Comparison of ENCODE assay signal across 11 cellular contexts in genomic region chr5:78405820-78406750, GRCh38.
DNase-seq lines count a peak whose midpoint lies in the region; ATAC-seq and FAIRE-seq lines count a peak whose summit lies in the region.
"Had no signal": no experiment of that assay in that cellular context is flagged by ENCODE, and none has a peak within 500 bp of the region (broad histone marks: within the 10 kb centered on the region; RNA-seq: fewer than 3 reads in every experiment).

No MANE protein-coding gene starts in this region.

- FAIRE-seq in HTR-8/SVneo (lab: Jason Lieb, UNC) (no peak), endometrium (lab: Jason Lieb, UNC) (peak; percentile 86)

- no peak overlapping the region for H3K4me3 Mint-ChIP-seq in activated T-cell treated with anti-CD3 and anti-CD28 coated beads, Interleukin-2, amount 50 U/mL, for 24 hours
- no peak overlapping the region for H3K4me3 Mint-ChIP-seq in stimulated activated memory B cell treated with anti-CD40 and anti-IgM and Interleukin-4, amounts not matched to agents 10 μg/mL and 1 μg/mL and 100 μg/mL, for 72 hours
- H3K4me3 Mint-ChIP-seq: activated naive CD8-positive, alpha-beta T cell had no signal

- DNase-seq in activated T-cell treated with anti-CD3 and anti-CD28 coated beads, Interleukin-2, amount 50 U/mL, for 24 hours: no peak
- no peak for DNase-seq in activated T-cell treated with anti-CD3 and anti-CD28 coated beads, Interleukin-2, amount 50 U/mL, for 48 hours
- DNase-seq in HTR-8/SVneo (ENCODE audit: insufficient read length, low spot score): peak; percentile 21
- DNase-seq in T-helper 9 cell: no peak
- DNase-seq in NCI-H1436 (lab: John Stamatoyannopoulos, UW): no peak
- DNase-seq in stimulated activated CD4-positive, alpha-beta T cell treated with anti-CD3 and anti-CD28 coated beads, Interleukin-4, amount 100 ng/mL, for 1 hour: no peak
- DNase-seq: NCI-H1048, retina had no signal

- H3K27ac Mint-ChIP-seq in activated T-cell treated with anti-CD3 and anti-CD28 coated beads, Interleukin-2, amount 50 U/mL, for 24 hours: peak overlapping the region; percentile 78
- H3K27ac Mint-ChIP-seq in stimulated activated memory B cell treated with anti-CD40 and anti-IgM and Interleukin-4, amounts not matched to agents 10 μg/mL and 1 μg/mL and 100 μg/mL, for 72 hours: peak overlapping the region; percentile 66

- H3K9me3 Mint-ChIP-seq in activated T-cell treated with anti-CD3 and anti-CD28 coated beads, Interleukin-2, amount 50 U/mL, for 24 hours: no peaks in the 10 kb centered on the region
- H3K9me3 Mint-ChIP-seq in stimulated activated memory B cell treated with anti-CD40 and anti-IgM and Interleukin-4, amounts not matched to agents 10 μg/mL and 1 μg/mL and 100 μg/mL, for 72 hours: no peaks in the 10 kb centered on the region

- H3K36me3 Mint-ChIP-seq in activated T-cell treated with anti-CD3 and anti-CD28 coated beads, Interleukin-2, amount 50 U/mL, for 24 hours (ENCODE audit: low read depth): peaks cover 18% of the 10 kb centered on the region
- peaks cover 32% of the 10 kb centered on the region for H3K36me3 Mint-ChIP-seq in stimulated activated memory B cell treated with anti-CD40 and anti-IgM and Interleukin-4, amounts not matched to agents 10 μg/mL and 1 μg/mL and 100 μg/mL, for 72 hours

- peaks cover 53% of the 10 kb centered on the region for H3K4me1 Mint-ChIP-seq in activated T-cell treated with anti-CD3 and anti-CD28 coated beads, Interleukin-2, amount 50 U/mL, for 24 hours (ENCODE audit: low read depth)
- H3K4me1 Mint-ChIP-seq in stimulated activated memory B cell treated with anti-CD40 and anti-IgM and Interleukin-4, amounts not matched to agents 10 μg/mL and 1 μg/mL and 100 μg/mL, for 72 hours: peaks cover 60% of the 10 kb centered on the region

- H3K27me3 Mint-ChIP-seq in activated T-cell treated with anti-CD3 and anti-CD28 coated beads, Interleukin-2, amount 50 U/mL, for 24 hours: no peaks in the 10 kb centered on the region
- no peaks in the 10 kb centered on the region for H3K27me3 Mint-ChIP-seq in stimulated activated memory B cell treated with anti-CD40 and anti-IgM and Interleukin-4, amounts not matched to agents 10 μg/mL and 1 μg/mL and 100 μg/mL, for 72 hours
- H3K27me3 Mint-ChIP-seq: activated naive CD8-positive, alpha-beta T cell had no signal

- ATAC-seq in stimulated activated memory B cell treated with anti-CD40 and anti-IgM and Interleukin-4, amounts not matched to agents 10 μg/mL and 1 μg/mL and 100 μg/mL, for 72 hours: no peak
